20 cellular contexts compared by ENCODE assay signal in the genomic region with DNA sequence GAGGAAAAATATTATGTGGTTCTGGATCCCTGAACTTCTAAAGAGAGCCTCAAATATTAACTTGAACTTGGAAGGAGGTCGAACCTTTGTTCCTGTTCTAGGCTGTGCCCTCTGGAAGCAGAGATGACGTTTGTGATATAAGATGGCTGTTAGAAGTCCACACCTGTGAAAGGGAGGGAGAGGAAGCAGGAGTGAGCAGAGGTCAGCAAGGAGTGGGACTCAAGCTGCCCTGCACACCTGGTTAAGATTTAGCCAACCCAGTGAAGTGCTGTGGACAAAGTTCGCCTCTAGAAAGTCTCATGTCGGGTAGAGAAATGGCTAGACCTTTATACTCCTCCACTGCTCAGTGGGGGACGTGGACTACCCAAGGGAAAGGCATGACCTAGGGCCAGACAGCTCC.
"Had no signal": no experiment of that assay in that cellular context is flagged by ENCODE, and none has a peak within 500 bp of the region (broad histone marks: within the 10 kb centered on the region; RNA-seq: fewer than 3 reads in every experiment).

No MANE protein-coding gene starts in this region.

- H2AFZ ChIP-seq: neural progenitor cell had no signal

- H3K4me1 ChIP-seq: neural progenitor cell, suprapubic skin, thyroid gland, upper lobe of right lung had no signal

- H3K4me3 ChIP-seq: cardiac muscle cell, neural progenitor cell, ovary, suprapubic skin, thyroid gland, upper lobe of right lung had no signal

- H3K27ac ChIP-seq: cardiac muscle cell, neural progenitor cell, ovary, suprapubic skin, thyroid gland, upper lobe of right lung had no signal

- H3K36me3 ChIP-seq: cardiac muscle cell, neural progenitor cell, ovary, suprapubic skin, thyroid gland, upper lobe of right lung had no signal

- H3K4me2 ChIP-seq: neural progenitor cell had no signal

- DNase-seq: cerebellar nuclear complex; dermis blood vessel endothelial cell; effector CD8-positive, alpha-beta T cell; glutamatergic neuron; immature natural killer cell; left cardiac atrium; mesendoderm; natural killer cell; nucleus accumbens; ovary; right cardiac atrium; stimulated activated CD4-positive, alpha-beta T cell treated with anti-CD3 and anti-CD28 coated beads, Interleukin-4, amount 100 ng/mL, for 1 hour; stimulated activated CD8-positive, alpha-beta memory T cell treated with anti-CD3 and anti-CD28 coated beads, Interleukin-4, amount 100 ng/mL, for 48 hours; stimulated activated naive CD8-positive, alpha-beta T cell treated with anti-CD3 and anti-CD28 coated beads, Interleukin-15, Interleukin-2, amounts not matched to agents 100 U/mL and 50 U/mL, for 24 hours; thyroid gland; upper lobe of right lung had no signal

- H3K9me3 ChIP-seq: ovary, suprapubic skin, thyroid gland, upper lobe of right lung had no signal

- H3K27me3 ChIP-seq: cardiac muscle cell, neural progenitor cell, ovary, suprapubic skin, thyroid gland, upper lobe of right lung had no signal

- ATAC-seq: left cardiac atrium; natural killer cell; right cardiac atrium; stimulated activated effector memory CD8-positive, alpha-beta T cell treated with anti-CD3 and anti-CD28 coated beads, Interleukin-12 subunit alpha, Interleukin-12 subunit beta, amount 100 ng/mL, for 72 hours; stimulated activated naive CD8-positive, alpha-beta T cell treated with anti-CD3 and anti-CD28 coated beads, Interleukin-15, Interleukin-2, amounts not matched to agents 100 U/mL and 50 U/mL, for 24 hours; upper lobe of right lung had no signal
